In genomic region chr6:21053612-21054011, GRCh38 we compare ENCODE assay signal across 21 cellular contexts.
DNase-seq lines count a peak whose midpoint lies in the region; TF ChIP-seq lines count a peak whose summit lies in the region.
"Had no signal": no experiment of that assay in that cellular context is flagged by ENCODE, and none has a peak within 500 bp of the region (broad histone marks: within the 10 kb centered on the region; RNA-seq: fewer than 3 reads in every experiment).

No MANE protein-coding gene starts in this region.

- H3K9me3 ChIP-seq in mammary epithelial cell (replicated peaks; ENCODE audit: insufficient read depth, low read length), result peaks cover 2% of the 10 kb centered on the region
- H3K9me3 ChIP-seq: HAP-1 had no signal

- dilution Hi-C loops in mammary epithelial cell (cut with HindIII; ENCODE audit: low sequenced_read_pairs), result no loop called here

- no peaks in the 10 kb centered on the region for H4K20me1 ChIP-seq in mammary epithelial cell (ENCODE audit: insufficient read depth, low read length)

- no peak overlapping the region for H3K9ac ChIP-seq in mammary epithelial cell (ENCODE audit: insufficient read depth, low read length)
- H3K9ac ChIP-seq: KMS-11 had no signal

- no peak for TF ChIP-seq CTCF in mammary epithelial cell (conservative IDR thresholded peaks at IDR 0.05 in 1 of 2, IDR thresholded peaks at IDR 0.05 in 1 of 2; ENCODE audit: extremely low read depth in 1 of 2, insufficient read depth in 1 of 2, low read depth in 1 of 2, low read length in 2 of 2)

- H3K4me1 ChIP-seq in mammary epithelial cell (ENCODE audit: insufficient read depth, low read length), result no peaks in the 10 kb centered on the region
- H3K4me1 ChIP-seq: HAP-1, spleen had no signal

- no TSS peak for BruUV-seq in mammary epithelial cell (replicated peaks; lab: Mats Ljungman, UMichigan)

- 100% methylated on average over 4 of the region's 4 CpGs for WGBS in mammary epithelial cell (ENCODE audit: low coverage, missing lambda C conversion rate)

- CTCF ChIA-PET in mammary epithelial cell (lab: Charles Lee; ENCODE audit: low non-redundant PET), result no interaction called here

- no peak overlapping the region for H2AFZ ChIP-seq in mammary epithelial cell (ENCODE audit: low read depth, low read length)

- in situ Hi-C loops in mammary epithelial cell (cut with MboI; ENCODE audit: low sequenced_read_pairs in 2 of 2), result no loop called here

- DNase-seq in ELR (ENCODE audit: low read depth), result peak; percentile 45
- peak; percentile 11 for DNase-seq in M059J (ENCODE audit: low read depth)
- DNase-seq in mammary epithelial cell, result peak; percentile 9
- DNase-seq in iris pigment epithelial cell (ENCODE audit: low read depth), result peak; percentile 58
- DNase-seq in mucosa of gallbladder (ENCODE audit: low spot score), result no peak
- no peak for DNase-seq in NCI-H446 (lab: John Stamatoyannopoulos, UW)
- DNase-seq in stimulated activated CD8-positive, alpha-beta memory T cell treated with anti-CD3 and anti-CD28 coated beads, Interleukin-4, amount 100 ng/mL, for 48 hours, result no peak
- DNase-seq: activated CD8-positive, alpha-beta memory T cell treated with anti-CD3 and anti-CD28 coated beads for 24 hours; activated naive CD4-positive, alpha-beta T cell treated with anti-CD3 and anti-CD28 coated beads for 36 hours; activated T-cell treated with anti-CD3 and anti-CD28 coated beads, Interleukin-2, amount 50 U/mL, for 48 hours; CD8-positive, alpha-beta T cell; central memory CD4-positive, alpha-beta T cell; dorsolateral prefrontal cortex; NCI-H510A; spleen; stimulated activated CD4-positive, alpha-beta T cell treated with anti-CD3 and anti-CD28 coated beads, Interleukin-4, amount 100 ng/mL, for 1 hour; stimulated activated naive CD4-positive, alpha-beta T cell treated with Interleukin-2 at 50 U/mL for 16 hours had no signal

- H3K27me3 ChIP-seq in mammary epithelial cell (ENCODE audit: insufficient read depth, low read length), result no peaks in the 10 kb centered on the region
- H3K27me3 ChIP-seq: dorsolateral prefrontal cortex, spleen had no signal

- H3K79me2 ChIP-seq in mammary epithelial cell (ENCODE audit: insufficient read depth, low read length), result no peaks in the 10 kb centered on the region

- H3K27ac ChIP-seq in mammary epithelial cell (ENCODE audit: insufficient read depth, low read depth, low read length), result no peak overlapping the region
- H3K27ac ChIP-seq: dorsolateral prefrontal cortex, KMS-11, spleen, thoracic aorta had no signal

- intact Hi-C loops in mammary epithelial cell (cut with micrococcal nuclease), result no loop called here

- H3K4me3 ChIP-seq in mammary epithelial cell (replicated peaks in 1 of 3; ENCODE audit: insufficient read depth in 1 of 3, low read depth in 2 of 3, low read length in 3 of 3), result no peak overlapping the region
- H3K4me3 ChIP-seq: dorsolateral prefrontal cortex, GM12878, HAP-1, spleen, thoracic aorta had no signal

- H3K36me3 ChIP-seq in mammary epithelial cell (ENCODE audit: insufficient read depth, low read length), result no peaks in the 10 kb centered on the region
- H3K36me3 ChIP-seq: HAP-1, thoracic aorta had no signal

- H3K4me2 ChIP-seq in mammary epithelial cell (ENCODE audit: insufficient read depth, low read depth, low read length), result no peak overlapping the region
- H3K4me2 ChIP-seq: KMS-11 had no signal

Comparison
In these comparisons a context has a peak if more than half of its experiments do, and no peak if none do; other contexts are left out.
1. DNase-seq: peak in ELR (single experiment), M059J (single experiment), mammary epithelial cell (single experiment) and iris pigment epithelial cell (single experiment); none in mucosa of gallbladder (single experiment), NCI-H446 (0 of 2) and stimulated activated CD8-positive, alpha-beta memory T cell treated with anti-CD3 and anti-CD28 coated beads, Interleukin-4, amount 100 ng/mL, for 48 hours (single experiment).